In the genomic region with DNA sequence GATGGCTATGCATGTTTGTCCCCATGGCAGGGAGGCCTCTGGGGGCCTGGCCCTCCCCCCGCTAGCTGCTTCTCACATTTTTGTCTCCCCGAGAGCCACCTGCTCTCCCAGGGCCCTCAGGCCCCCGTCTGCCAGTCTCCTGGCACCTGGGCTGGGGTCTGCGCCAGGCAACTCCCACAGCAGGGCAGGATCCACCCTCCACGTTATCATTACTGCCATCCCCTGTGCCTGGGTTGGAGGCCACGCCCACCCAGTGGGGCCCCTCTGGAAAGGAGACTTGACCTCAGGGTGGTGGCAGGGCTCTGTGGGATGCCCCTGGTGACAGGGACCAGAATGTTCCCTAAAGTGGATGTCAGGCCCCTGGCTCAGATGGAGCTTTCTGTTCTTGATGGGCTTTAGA, we compare ENCODE assay signal across 21 cellular contexts.
DNase-seq lines count a peak whose midpoint lies in the region; ATAC-seq and TF ChIP-seq lines count a peak whose summit lies in the region.
"Had no signal": no experiment of that assay in that cellular context is flagged by ENCODE, and none has a peak within 500 bp of the region (broad histone marks: within the 10 kb centered on the region; RNA-seq: fewer than 3 reads in every experiment).

No MANE protein-coding gene starts in this region.

- no peak overlapping the region for H2AFZ ChIP-seq in IMR-90 (replicated peaks; ENCODE audit: low read length, poor library complexity)
- H2AFZ ChIP-seq: GM23338 had no signal

- intact Hi-C loops in IMR-90 (cut with micrococcal nuclease) (no loop called here), esophagus muscularis mucosa (cut with DNase I) (loop anchor here (5.0 kb wide), 2 partner anchors 52 to 62 kb away; no protein-coding TSS in a partner anchor), head of caudate nucleus (cut with DNase I) (no loop called here)

- no peak for TF ChIP-seq CTCF in IMR-90 (conservative IDR thresholded peaks at IDR 0.05; ENCODE audit: low read depth, low read length)
- TF ChIP-seq CTCF in esophagus muscularis mucosa (IDR thresholded peaks at IDR 0.05): no peak

- peak overlapping the region; percentile 87 to 100 (median 97) for H3K4me2 ChIP-seq in BLaER1 treated with 17β-estradiol and CSF1 and Interleukin-3, amounts not matched to agents 10 nM and 100 nM
- no peak overlapping the region for H3K4me2 ChIP-seq in IMR-90 (ENCODE audit: low read depth, low read length)
- H3K4me2 ChIP-seq: GM23338, KMS-11, SK-N-SH had no signal

- peaks cover 6 to 22% of the 10 kb centered on the region in 2 donors for H3K36me3 Mint-ChIP-seq in stimulated activated naive B cell treated with anti-CD40 and anti-IgM and Interleukin-4, amounts not matched to agents 10 μg/mL and 1 μg/mL and 100 μg/mL, for 72 hours
- H3K36me3 Mint-ChIP-seq: memory B cell, natural killer cell had no signal

- peak overlapping the region; percentile 59; the same call in 1 of the 2 replicates for H3K4ac ChIP-seq in IMR-90 (ENCODE audit: low read depth, low read length)

- H2BK5ac ChIP-seq in IMR-90 (ENCODE audit: low read depth, low read length, poor library complexity, severe bottlenecking): peak overlapping the region; percentile 56

- peaks cover 76 to 98% (median 84%) of the 10 kb centered on the region in 11 experiments for H4K20me1 ChIP-seq in BLaER1 treated with 17β-estradiol and CSF1 and Interleukin-3, amounts not matched to agents 10 nM and 100 nM
- H4K20me1 ChIP-seq in IMR-90 (ENCODE audit: insufficient read depth, low read length): peaks cover 58% of the 10 kb centered on the region

- H3K27me3 Mint-ChIP-seq in stimulated activated naive B cell treated with anti-CD40 and anti-IgM and Interleukin-4, amounts not matched to agents 10 μg/mL and 1 μg/mL and 100 μg/mL, for 72 hours: no peaks in the 10 kb centered on the region
- H3K27me3 Mint-ChIP-seq: memory B cell had no signal

- peak overlapping the region; percentile 13 for H2AK9ac ChIP-seq in IMR-90 (replicated peaks; ENCODE audit: low read depth, low read length, poor library complexity)

- peak overlapping the region in 10 of 11 experiments; percentile 28 to 89 (median 52); a peak in 18 of 22 replicates for H3K9ac ChIP-seq in BLaER1 treated with 17β-estradiol and CSF1 and Interleukin-3, amounts not matched to agents 10 nM and 100 nM
- no peak overlapping the region for H3K9ac ChIP-seq in IMR-90 (ENCODE audit: low read depth, low read length)
- H3K9ac ChIP-seq: KMS-11, SK-N-SH had no signal

- H3K9me3 ChIP-seq in BLaER1 treated with 17β-estradiol and CSF1 and Interleukin-3, amounts not matched to agents 10 nM and 100 nM (replicated peaks in 1 of 11): no peaks in the 10 kb centered on the region
- H3K9me3 ChIP-seq in IMR-90 (ENCODE audit: control insufficient read depth, insufficient read depth, low read length) (no peaks in the 10 kb centered on the region), esophagus muscularis mucosa (no peaks in the 10 kb centered on the region)
- H3K9me3 ChIP-seq: SK-N-SH had no signal

- CTCF ChIA-PET in IMR-90 (lab: Yijun Ruan, JAX): no interaction called here

- peaks cover 75 to 98% (median 97%) of the 10 kb centered on the region in 10 experiments for H3K4me1 ChIP-seq in BLaER1 treated with 17β-estradiol and CSF1 and Interleukin-3, amounts not matched to agents 10 nM and 100 nM
- H3K4me1 ChIP-seq in IMR-90 (ENCODE audit: control insufficient read depth, insufficient read depth, low read length): peaks cover 54% of the 10 kb centered on the region
- H3K4me1 ChIP-seq in esophagus muscularis mucosa: peaks cover 77 to 100% (median 100%) of the 10 kb centered on the region in 4 donors

- H2BK120ac ChIP-seq in IMR-90 (ENCODE audit: low read depth, low read length): no peak overlapping the region; the same call in 1 of the 2 replicates

- peak overlapping the region in 9 of 11 experiments; percentile 9 to 98 (median 94); a peak in 15 of 22 replicates for H3K27ac ChIP-seq in BLaER1 treated with 17β-estradiol and CSF1 and Interleukin-3, amounts not matched to agents 10 nM and 100 nM
- H3K27ac ChIP-seq in IMR-90 (ENCODE audit: insufficient read depth, low read length): peak overlapping the region; percentile 53
- H3K27ac ChIP-seq in esophagus muscularis mucosa (replicated peaks in 1 of 4): peak overlapping the region; percentile 46 to 88 (median 54)
- H3K27ac ChIP-seq: KMS-11 had no signal

- no peak overlapping the region for H2BK20ac ChIP-seq in IMR-90 (ENCODE audit: low read depth, low read length)

- H2AK5ac ChIP-seq in IMR-90 (ENCODE audit: low read depth, low read length): peak overlapping the region; percentile 59; the same call in 1 of the 2 replicates

- peaks cover 57 to 91% of the 10 kb centered on the region in 2 donors for H3K4me1 Mint-ChIP-seq in stimulated activated naive B cell treated with anti-CD40 and anti-IgM and Interleukin-4, amounts not matched to agents 10 μg/mL and 1 μg/mL and 100 μg/mL, for 72 hours

- DNase-seq in IMR-90 (no peak), esophagus muscularis mucosa (ENCODE audit: extremely low spot score) (no peak), head of caudate nucleus (no peak), T-helper 2 cell (no peak)
- DNase-seq in stimulated activated naive B cell treated with anti-CD40 and anti-IgM and Interleukin-4, amounts not matched to agents 10 μg/mL and 1 μg/mL and 100 μg/mL, for 72 hours: no peak
- DNase-seq: activated CD4-positive, alpha-beta T cell treated with anti-CD3 and anti-CD28 coated beads for 4 hours; activated effector memory CD4-positive, alpha-beta T cell treated with anti-CD3 and anti-CD28 coated beads, Interleukin-2, amount 50 U/mL, for 16 hours; hypothalamus; kidney; natural killer cell; NCI-H1092 treated with DMSO at 0.1 percent for 48 hours; NCI-H2107; NCI-H510A; SK-N-SH; stimulated activated CD4-positive, alpha-beta T cell treated with anti-CD3 and anti-CD28 coated beads, Interleukin-4, amount 100 ng/mL, for 1 hour; substantia nigra had no signal

- no peak overlapping the region for H3K56ac ChIP-seq in IMR-90 (ENCODE audit: extremely low read depth, insufficient read depth, low read length)

- 0 out of 4 replicates have a peak overlapping the region, but pooled peaks of 1 of the 2 experiments have one; percentile 50 for H4K8ac ChIP-seq in IMR-90 (ENCODE audit: low read depth in 2 of 2, low read length in 2 of 2)

- no peak overlapping the region for H3K14ac ChIP-seq in IMR-90 (replicated peaks; ENCODE audit: low read depth, low read length)

- H3K9me1 ChIP-seq in IMR-90 (ENCODE audit: insufficient read depth, low read length): peaks cover 47% of the 10 kb centered on the region

- BruUV-seq in IMR-90 (replicated peaks; lab: Mats Ljungman, UMichigan): no TSS peak

- H4K5ac ChIP-seq in IMR-90 (ENCODE audit: low read depth, low read length): no peak overlapping the region

- dilution Hi-C loops in IMR-90 (cut with HindIII; ENCODE audit: low sequenced_read_pairs, unreplicated experiment): no loop called here

- no peak overlapping the region for H4K91ac ChIP-seq in IMR-90 (ENCODE audit: insufficient read depth, low read depth, low read length)

- no peak overlapping the region for H2BK15ac ChIP-seq in IMR-90 (ENCODE audit: low read depth, low read length)

- in situ Hi-C loops in IMR-90 (cut with MboI; ENCODE audit: low sequenced_read_pairs): loop anchor here (5.0 kb wide), 1 partner anchor 57 kb away; no protein-coding TSS in a partner anchor

- no peak for TF ChIP-seq EP300 in esophagus muscularis mucosa (IDR thresholded peaks at IDR 0.05)

- H3K18ac ChIP-seq in IMR-90 (ENCODE audit: low read depth, low read length): no peak overlapping the region

- POLR2A ChIA-PET in IMR-90 (lab: Charles Lee; ENCODE audit: unreplicated experiment): no interaction called here

- peak overlapping the region in 5 of 10 experiments; percentile 1 to 27 (median 12); a peak in 7 of 20 replicates for H3K4me3 ChIP-seq in BLaER1 treated with 17β-estradiol and CSF1 and Interleukin-3, amounts not matched to agents 10 nM and 100 nM
- H3K4me3 ChIP-seq in IMR-90 (ENCODE audit: insufficient read depth, low read depth, low read length) (no peak overlapping the region), esophagus muscularis mucosa (no peak overlapping the region)
- H3K4me3 ChIP-seq: GM23338 had no signal

- no peak overlapping the region for H3K23ac ChIP-seq in IMR-90 (ENCODE audit: low read depth, low read length)

- H3K36me3 ChIP-seq in BLaER1 treated with 17β-estradiol and CSF1 and Interleukin-3, amounts not matched to agents 10 nM and 100 nM: peaks cover 0 to 52% (median 8%) of the 10 kb centered on the region in 11 experiments; a peak in 10 of 22 replicates
- H3K36me3 ChIP-seq in IMR-90 (ENCODE audit: control insufficient read depth, insufficient read depth, low read length) (peaks cover 6% of the 10 kb centered on the region; the same call in 1 of the 2 replicates), esophagus muscularis mucosa (peaks cover 0 to 4% (median 0%) of the 10 kb centered on the region in 4 donors)

- ATAC-seq in IMR-90 (ENCODE audit: low read depth) (no peak), GM21528 (IDR thresholded peaks at IDR 0.05; ENCODE audit: low FRiP score, unreplicated experiment) (no peak)
- no peak for ATAC-seq in stimulated activated naive B cell treated with anti-CD40 and anti-IgM and Interleukin-4, amounts not matched to agents 10 μg/mL and 1 μg/mL and 100 μg/mL, for 72 hours (replicated peaks)
- ATAC-seq: GM23338, natural killer cell had no signal

- TF ChIP-seq RAD21 in IMR-90 (IDR thresholded peaks at IDR 0.05; ENCODE audit: low read length): no peak

- H3K9me3 Mint-ChIP-seq in stimulated activated naive B cell treated with anti-CD40 and anti-IgM and Interleukin-4, amounts not matched to agents 10 μg/mL and 1 μg/mL and 100 μg/mL, for 72 hours: no peaks in the 10 kb centered on the region
- H3K9me3 Mint-ChIP-seq: GM23338, memory B cell, natural killer cell had no signal

- 100% methylated on average over 3 of the region's 6 CpGs; no CpG with 5 or more reads in 1 of the 2 experiments for WGBS in IMR-90 (ENCODE audit: extremely low coverage in 2 of 2, insufficient read length in 1 of 2), 2 experiments
- WGBS in esophagus muscularis mucosa: 61% methylated on average over 4 of the region's 6 CpGs

- H3K27ac Mint-ChIP-seq in stimulated activated naive B cell treated with anti-CD40 and anti-IgM and Interleukin-4, amounts not matched to agents 10 μg/mL and 1 μg/mL and 100 μg/mL, for 72 hours: peak overlapping the region; percentile 81
- H3K27ac Mint-ChIP-seq: memory B cell had no signal

- TF ChIP-seq POLR2A in IMR-90 (IDR thresholded peaks at IDR 0.05; ENCODE audit: low read depth, low read length): no peak
- TF ChIP-seq POLR2A in esophagus muscularis mucosa (IDR thresholded peaks at IDR 0.05; ENCODE audit: low read depth): no peak

- peak overlapping the region in 1 of 2 donors; percentile 21 for H3K4me3 Mint-ChIP-seq in stimulated activated naive B cell treated with anti-CD40 and anti-IgM and Interleukin-4, amounts not matched to agents 10 μg/mL and 1 μg/mL and 100 μg/mL, for 72 hours
- H3K4me3 Mint-ChIP-seq: GM23338, memory B cell had no signal

- peaks cover 0 to 50% (median 26%) of the 10 kb centered on the region in 11 experiments; a peak in 14 of 22 replicates for H3K27me3 ChIP-seq in BLaER1 treated with 17β-estradiol and CSF1 and Interleukin-3, amounts not matched to agents 10 nM and 100 nM
- H3K27me3 ChIP-seq in IMR-90 (ENCODE audit: control insufficient read depth, insufficient read depth, low read length) (no peaks in the 10 kb centered on the region), esophagus muscularis mucosa (no peaks in the 10 kb centered on the region)

- H3K79me1 ChIP-seq in IMR-90 (ENCODE audit: low read depth in 1 of 2, low read length in 2 of 2): peaks cover 6 to 93% of the 10 kb centered on the region in 2 experiments; a peak in 3 of 4 replicates
